ENCODE assay signal across 26 cellular contexts in genomic region chr2:193072647-193073046, GRCh38.
"Had no signal": no experiment of that assay in that cellular context is flagged by ENCODE, and none has a peak within 500 bp of the region (broad histone marks: within the 10 kb centered on the region; RNA-seq: fewer than 3 reads in every experiment).

No MANE protein-coding gene starts in this region.

- ATAC-seq: heart right ventricle; left colon; left lung; naive thymus-derived CD8-positive, alpha-beta T cell; right lobe of liver; stimulated activated naive CD8-positive, alpha-beta T cell treated with anti-CD3 and anti-CD28 coated beads, Interleukin-15, amount 100 ng/mL, for 72 hours had no signal

- H3K9me3 ChIP-seq: neutrophil, ovary, right atrium auricular region, right lobe of liver, testis, thyroid gland, transverse colon, upper lobe of left lung had no signal

- H3K4me1 ChIP-seq: heart right ventricle, left lung, lower lobe of right lung, right atrium auricular region, right lobe of liver, testis, thyroid gland, transverse colon, upper lobe of left lung had no signal

- DNase-seq: heart right ventricle; kidney glomerular epithelial cell; left colon; lower lobe of right lung; mammary epithelial cell; mesenchymal stem cell; naive thymus-derived CD8-positive, alpha-beta T cell; occipital lobe; ovary; right lobe of liver; stimulated activated CD4-positive, alpha-beta T cell treated with anti-CD3 and anti-CD28 coated beads, Interleukin-12 subunit alpha, Interleukin-12 subunit beta, amount 100 ng/mL, for 4 hours; stimulated activated CD4-positive, alpha-beta T cell treated with anti-CD3 and anti-CD28 coated beads, Interleukin-15, amount 100 ng/mL, for 24 hours; stimulated activated CD4-positive, alpha-beta T cell treated with anti-CD3 and anti-CD28 coated beads, Interleukin-2, amount 100 ng/mL, for 24 hours; stimulated activated CD4-positive, alpha-beta T cell treated with anti-CD3 and anti-CD28 coated beads, Interleukin-4, amount 100 ng/mL, for 1 hour; stimulated activated naive CD4-positive, alpha-beta T cell; stimulated activated naive CD8-positive, alpha-beta T cell treated with anti-CD3 and anti-CD28 coated beads, Interleukin-15, amount 100 ng/mL, for 72 hours; substantia nigra; testis; thyroid gland; transverse colon; upper lobe of left lung had no signal

- H2AFZ ChIP-seq: hepatocyte had no signal

- H3K27me3 ChIP-seq: heart right ventricle, hepatocyte, left lung, neutrophil, ovary, right atrium auricular region, right lobe of liver, testis, thyroid gland, transverse colon, upper lobe of left lung had no signal

- H3K4me3 ChIP-seq: heart right ventricle, hepatocyte, left lung, lower lobe of right lung, ovary, right atrium auricular region, right lobe of liver, smooth muscle cell, testis, thyroid gland, transverse colon, upper lobe of left lung had no signal

- H3K36me3 ChIP-seq: heart right ventricle, left lung, lower lobe of right lung, neutrophil, ovary, right atrium auricular region, right lobe of liver, thyroid gland, transverse colon, upper lobe of left lung had no signal

- H3K27ac ChIP-seq: heart right ventricle, hepatocyte, left lung, lower lobe of right lung, neutrophil, ovary, right atrium auricular region, right lobe of liver, testis, thyroid gland, transverse colon, upper lobe of left lung had no signal

- H3K4me2 ChIP-seq: hepatocyte, smooth muscle cell had no signal
